Comparison of ENCODE assay signal across 1 cellular context in the genomic region with DNA sequence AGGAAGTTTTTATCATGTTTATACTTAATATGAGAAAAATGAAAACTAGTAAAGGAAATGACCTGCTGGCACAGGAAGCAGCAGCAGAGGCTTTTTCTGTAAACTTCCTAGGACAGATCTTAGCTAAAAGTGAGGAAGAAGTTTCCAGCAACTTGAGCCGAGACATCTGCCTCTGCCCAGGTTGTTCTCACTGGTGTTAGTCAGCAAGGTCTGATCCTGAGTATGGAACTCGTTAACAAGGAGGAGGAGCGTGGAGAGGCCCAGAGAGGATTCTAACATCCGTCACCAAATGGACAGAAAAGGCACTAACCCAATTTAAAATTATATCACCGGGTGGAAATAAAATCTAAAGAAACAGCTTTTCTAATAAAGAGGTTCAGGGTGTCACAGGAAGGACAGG.
TF ChIP-seq lines count a peak whose summit lies in the region.

No MANE protein-coding gene starts in this region.

TF ChIP-seq in SK-N-SH treated with all-trans-retinoic acid at 6 μM for 48 hours, 23 proteins besides CTCF, POLR2A, EP300 and RAD21 (continued from another document):
- TF ChIP-seq, protein P1, sequence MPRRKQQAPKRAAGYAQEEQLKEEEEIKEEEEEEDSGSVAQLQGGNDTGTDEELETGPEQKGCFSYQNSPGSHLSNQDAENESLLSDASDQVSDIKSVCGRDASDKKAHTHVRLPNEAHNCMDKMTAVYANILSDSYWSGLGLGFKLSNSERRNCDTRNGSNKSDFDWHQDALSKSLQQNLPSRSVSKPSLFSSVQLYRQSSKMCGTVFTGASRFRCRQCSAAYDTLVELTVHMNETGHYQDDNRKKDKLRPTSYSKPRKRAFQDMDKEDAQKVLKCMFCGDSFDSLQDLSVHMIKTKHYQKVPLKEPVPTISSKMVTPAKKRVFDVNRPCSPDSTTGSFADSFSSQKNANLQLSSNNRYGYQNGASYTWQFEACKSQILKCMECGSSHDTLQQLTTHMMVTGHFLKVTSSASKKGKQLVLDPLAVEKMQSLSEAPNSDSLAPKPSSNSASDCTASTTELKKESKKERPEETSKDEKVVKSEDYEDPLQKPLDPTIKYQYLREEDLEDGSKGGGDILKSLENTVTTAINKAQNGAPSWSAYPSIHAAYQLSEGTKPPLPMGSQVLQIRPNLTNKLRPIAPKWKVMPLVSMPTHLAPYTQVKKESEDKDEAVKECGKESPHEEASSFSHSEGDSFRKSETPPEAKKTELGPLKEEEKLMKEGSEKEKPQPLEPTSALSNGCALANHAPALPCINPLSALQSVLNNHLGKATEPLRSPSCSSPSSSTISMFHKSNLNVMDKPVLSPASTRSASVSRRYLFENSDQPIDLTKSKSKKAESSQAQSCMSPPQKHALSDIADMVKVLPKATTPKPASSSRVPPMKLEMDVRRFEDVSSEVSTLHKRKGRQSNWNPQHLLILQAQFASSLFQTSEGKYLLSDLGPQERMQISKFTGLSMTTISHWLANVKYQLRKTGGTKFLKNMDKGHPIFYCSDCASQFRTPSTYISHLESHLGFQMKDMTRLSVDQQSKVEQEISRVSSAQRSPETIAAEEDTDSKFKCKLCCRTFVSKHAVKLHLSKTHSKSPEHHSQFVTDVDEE (CRISPR knock-in tag; IDR thresholded peaks at IDR 0.05): no peak
- TF ChIP-seq TOX (CRISPR knock-in tag; IDR thresholded peaks at IDR 0.05; ENCODE audit: borderline replicate concordance) (no peak), ZNF565 (CRISPR knock-in tag; conservative IDR thresholded peaks at IDR 0.05; ENCODE audit: low read depth) (no peak), ZNF70 (CRISPR knock-in tag; IDR thresholded peaks at IDR 0.05) (no peak), ESRRG (CRISPR knock-in tag; IDR thresholded peaks at IDR 0.05) (no peak), BACH2 (CRISPR knock-in tag; IDR thresholded peaks at IDR 0.05; ENCODE audit: borderline replicate concordance) (no peak), ZFP30 (CRISPR knock-in tag; IDR thresholded peaks at IDR 0.05) (no peak), SNAI2 (CRISPR knock-in tag; IDR thresholded peaks at IDR 0.05) (no peak), ISL1 (CRISPR knock-in tag; IDR thresholded peaks at IDR 0.05) (no peak), TCF4 (CRISPR knock-in tag; IDR thresholded peaks at IDR 0.05; ENCODE audit: borderline replicate concordance) (no peak), ARNTL (CRISPR knock-in tag; IDR thresholded peaks at IDR 0.05; ENCODE audit: borderline replicate concordance, low read depth) (no peak), ZFP3 (CRISPR knock-in tag; IDR thresholded peaks at IDR 0.05) (no peak), OSR1 (CRISPR knock-in tag; IDR thresholded peaks at IDR 0.05) (no peak)
- TF ChIP-seq, protein P2, sequence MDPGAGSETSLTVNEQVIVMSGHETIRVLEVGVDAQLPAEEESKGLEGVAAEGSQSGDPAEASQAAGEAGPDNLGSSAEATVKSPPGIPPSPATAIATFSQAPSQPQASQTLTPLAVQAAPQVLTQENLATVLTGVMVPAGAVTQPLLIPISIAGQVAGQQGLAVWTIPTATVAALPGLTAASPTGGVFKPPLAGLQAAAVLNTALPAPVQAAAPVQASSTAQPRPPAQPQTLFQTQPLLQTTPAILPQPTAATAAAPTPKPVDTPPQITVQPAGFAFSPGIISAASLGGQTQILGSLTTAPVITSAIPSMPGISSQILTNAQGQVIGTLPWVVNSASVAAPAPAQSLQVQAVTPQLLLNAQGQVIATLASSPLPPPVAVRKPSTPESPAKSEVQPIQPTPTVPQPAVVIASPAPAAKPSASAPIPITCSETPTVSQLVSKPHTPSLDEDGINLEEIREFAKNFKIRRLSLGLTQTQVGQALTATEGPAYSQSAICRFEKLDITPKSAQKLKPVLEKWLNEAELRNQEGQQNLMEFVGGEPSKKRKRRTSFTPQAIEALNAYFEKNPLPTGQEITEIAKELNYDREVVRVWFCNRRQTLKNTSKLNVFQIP (CRISPR knock-in tag; IDR thresholded peaks at IDR 0.05; ENCODE audit: borderline replicate concordance, low read depth): no peak
- TF ChIP-seq, protein P3, sequence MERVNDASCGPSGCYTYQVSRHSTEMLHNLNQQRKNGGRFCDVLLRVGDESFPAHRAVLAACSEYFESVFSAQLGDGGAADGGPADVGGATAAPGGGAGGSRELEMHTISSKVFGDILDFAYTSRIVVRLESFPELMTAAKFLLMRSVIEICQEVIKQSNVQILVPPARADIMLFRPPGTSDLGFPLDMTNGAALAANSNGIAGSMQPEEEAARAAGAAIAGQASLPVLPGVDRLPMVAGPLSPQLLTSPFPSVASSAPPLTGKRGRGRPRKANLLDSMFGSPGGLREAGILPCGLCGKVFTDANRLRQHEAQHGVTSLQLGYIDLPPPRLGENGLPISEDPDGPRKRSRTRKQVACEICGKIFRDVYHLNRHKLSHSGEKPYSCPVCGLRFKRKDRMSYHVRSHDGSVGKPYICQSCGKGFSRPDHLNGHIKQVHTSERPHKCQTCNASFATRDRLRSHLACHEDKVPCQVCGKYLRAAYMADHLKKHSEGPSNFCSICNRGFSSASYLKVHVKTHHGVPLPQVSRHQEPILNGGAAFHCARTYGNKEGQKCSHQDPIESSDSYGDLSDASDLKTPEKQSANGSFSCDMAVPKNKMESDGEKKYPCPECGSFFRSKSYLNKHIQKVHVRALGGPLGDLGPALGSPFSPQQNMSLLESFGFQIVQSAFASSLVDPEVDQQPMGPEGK (CRISPR knock-in tag; IDR thresholded peaks at IDR 0.05; ENCODE audit: borderline replicate concordance): no peak
- TF ChIP-seq, protein P4, sequence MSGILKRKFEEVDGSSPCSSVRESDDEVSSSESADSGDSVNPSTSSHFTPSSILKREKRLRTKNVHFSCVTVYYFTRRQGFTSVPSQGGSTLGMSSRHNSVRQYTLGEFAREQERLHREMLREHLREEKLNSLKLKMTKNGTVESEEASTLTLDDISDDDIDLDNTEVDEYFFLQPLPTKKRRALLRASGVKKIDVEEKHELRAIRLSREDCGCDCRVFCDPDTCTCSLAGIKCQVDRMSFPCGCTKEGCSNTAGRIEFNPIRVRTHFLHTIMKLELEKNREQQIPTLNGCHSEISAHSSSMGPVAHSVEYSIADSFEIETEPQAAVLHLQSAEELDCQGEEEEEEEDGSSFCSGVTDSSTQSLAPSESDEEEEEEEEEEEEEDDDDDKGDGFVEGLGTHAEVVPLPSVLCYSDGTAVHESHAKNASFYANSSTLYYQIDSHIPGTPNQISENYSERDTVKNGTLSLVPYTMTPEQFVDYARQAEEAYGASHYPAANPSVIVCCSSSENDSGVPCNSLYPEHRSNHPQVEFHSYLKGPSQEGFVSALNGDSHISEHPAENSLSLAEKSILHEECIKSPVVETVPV (CRISPR knock-in tag; IDR thresholded peaks at IDR 0.05): no peak
- TF ChIP-seq, protein P5, sequence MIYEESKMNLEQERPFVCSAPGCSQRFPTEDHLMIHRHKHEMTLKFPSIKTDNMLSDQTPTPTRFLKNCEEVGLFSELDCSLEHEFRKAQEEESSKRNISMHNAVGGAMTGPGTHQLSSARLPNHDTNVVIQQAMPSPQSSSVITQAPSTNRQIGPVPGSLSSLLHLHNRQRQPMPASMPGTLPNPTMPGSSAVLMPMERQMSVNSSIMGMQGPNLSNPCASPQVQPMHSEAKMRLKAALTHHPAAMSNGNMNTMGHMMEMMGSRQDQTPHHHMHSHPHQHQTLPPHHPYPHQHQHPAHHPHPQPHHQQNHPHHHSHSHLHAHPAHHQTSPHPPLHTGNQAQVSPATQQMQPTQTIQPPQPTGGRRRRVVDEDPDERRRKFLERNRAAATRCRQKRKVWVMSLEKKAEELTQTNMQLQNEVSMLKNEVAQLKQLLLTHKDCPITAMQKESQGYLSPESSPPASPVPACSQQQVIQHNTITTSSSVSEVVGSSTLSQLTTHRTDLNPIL (CRISPR knock-in tag; IDR thresholded peaks at IDR 0.05; ENCODE audit: low read depth): no peak
TF ChIP-seq in SK-N-SH treated with all-trans-retinoic acid at 6 μM for 48 hours: peak in this region for 0.
